28 cellular contexts compared by ENCODE assay signal in genomic region chr4:184485279-184485678, GRCh38.
"Had no signal": no experiment of that assay in that cellular context is flagged by ENCODE, and none has a peak within 500 bp of the region (broad histone marks: within the 10 kb centered on the region; RNA-seq: fewer than 3 reads in every experiment).

No MANE protein-coding gene starts in this region.

- H3K9me3 Mint-ChIP-seq: effector memory CD8-positive, alpha-beta T cell had no signal

- FAIRE-seq: endometrium, islet of Langerhans, keratinocyte had no signal

- H3K27me3 Mint-ChIP-seq: dendritic cell treated with granulocyte-macrophage colony-stimulating factor and Interleukin-4, amounts not matched to agents 40 ng/mL and 50 ng/mL, for 4 days; effector memory CD8-positive, alpha-beta T cell; naive B cell had no signal

- DNase-seq: colonic mucosa; cortex of kidney; effector CD8-positive, alpha-beta T cell; effector memory CD8-positive, alpha-beta T cell; endodermal cell; erythroblast; esophagus squamous epithelium; foreskin fibroblast; foreskin melanocyte; gastrocnemius medialis; glutamatergic neuron; head of caudate nucleus; heart right ventricle; hippocampal formation; left cardiac atrium; left lung; left ventricle myocardium superior; lower lobe of right lung; mesenchymal stem cell; mucosa of descending colon; naive B cell had no signal

- H3K4me3 ChIP-seq: colonic mucosa, esophagus squamous epithelium, gastrocnemius medialis, heart right ventricle, left lung, lower lobe of right lung, mucosa of descending colon had no signal

- H3K36me3 Mint-ChIP-seq: mesothelial cell of epicardium had no signal

- H3K27me3 ChIP-seq: colonic mucosa, esophagus squamous epithelium, gastrocnemius medialis, heart right ventricle, left lung had no signal

- H3K27ac Mint-ChIP-seq: dendritic cell treated with granulocyte-macrophage colony-stimulating factor and Interleukin-4, amounts not matched to agents 40 ng/mL and 50 ng/mL, for 4 days; endodermal cell; mesothelial cell of epicardium had no signal

- H3K4me3 Mint-ChIP-seq: dendritic cell treated with granulocyte-macrophage colony-stimulating factor and Interleukin-4, amounts not matched to agents 40 ng/mL and 50 ng/mL, for 4 days; effector memory CD8-positive, alpha-beta T cell; endodermal cell; mesothelial cell of epicardium had no signal

- ATAC-seq: effector memory CD8-positive, alpha-beta T cell; esophagus mucosa; gastrocnemius medialis; heart right ventricle; left cardiac atrium; left lung; left ventricle myocardium superior; lower lobe of right lung; mucosa of descending colon had no signal

- H3K36me3 ChIP-seq: colonic mucosa, esophagus squamous epithelium, gastrocnemius medialis, heart right ventricle, left lung, lower lobe of right lung had no signal

- H3K4me1 ChIP-seq: colonic mucosa, gastrocnemius medialis, lower lobe of right lung had no signal

- H3K27ac ChIP-seq: colonic mucosa, epithelial cell of prostate, esophagus squamous epithelium, gastrocnemius medialis, heart right ventricle, left lung, lower lobe of right lung had no signal

- H3K9me3 ChIP-seq: colonic mucosa, esophagus squamous epithelium, gastrocnemius medialis, heart right ventricle, left lung, lower lobe of right lung, mucosa of descending colon had no signal

- H3K4me1 Mint-ChIP-seq: endodermal cell had no signal
